In genomic region chr2:74835831-74836674, GRCh38 we compare ENCODE assay signal across 8 cellular contexts. TPM values are rescaled to one million over a fixed set of nuclear protein-coding genes. Genes with fewer than 3 reads are reported as not detected.
A peak's percentile ranks its signal among the peaks of the same experiment; 100 is the strongest.
DNase-seq lines count a peak whose midpoint lies in the region; ATAC-seq and FAIRE-seq lines count a peak whose summit lies in the region.

No MANE protein-coding gene starts in this region.

- H3K4me1 Mint-ChIP-seq in activated T-cell treated with anti-CD3 and anti-CD28 coated beads, Interleukin-2, amount 50 U/mL, for 72 hours (ENCODE audit: low read depth): peaks cover 78% of the 10 kb centered on the region
- H3K4me1 Mint-ChIP-seq in activated naive CD8-positive, alpha-beta T cell treated with anti-CD3 and anti-CD28 coated beads for 36 hours: peaks cover 63% of the 10 kb centered on the region

- ATAC-seq in activated T-cell treated with anti-CD3 and anti-CD28 coated beads, Interleukin-2, amount 50 U/mL, for 72 hours (replicated peaks in 1 of 2): no peak
- peak; percentile 31 for ATAC-seq in HG02798 (IDR thresholded peaks at IDR 0.05; ENCODE audit: poor library complexity, unreplicated experiment)
- ATAC-seq in GM21367 (IDR thresholded peaks at IDR 0.05; ENCODE audit: unreplicated experiment): no peak

- H3K27ac Mint-ChIP-seq in activated T-cell treated with anti-CD3 and anti-CD28 coated beads, Interleukin-2, amount 50 U/mL, for 72 hours: peak overlapping the region; percentile 69
- H3K27ac Mint-ChIP-seq in activated naive CD8-positive, alpha-beta T cell treated with anti-CD3 and anti-CD28 coated beads for 36 hours: peak overlapping the region; percentile 79

- FAIRE-seq in small intestine (lab: Jason Lieb, UNC): no peak

- no peaks in the 10 kb centered on the region for H3K9me3 ChIP-seq in iPS-18a (ENCODE audit: control insufficient read depth, low read depth, low read length)
- no peaks in the 10 kb centered on the region for H3K9me3 ChIP-seq in small intestine (ENCODE audit: control insufficient read depth, low read depth)

- H3K36me3 Mint-ChIP-seq in activated T-cell treated with anti-CD3 and anti-CD28 coated beads, Interleukin-2, amount 50 U/mL, for 72 hours (ENCODE audit: insufficient read depth in 2 of 2): peaks cover 1 to 4% of the 10 kb centered on the region in 2 donors
- peaks cover 61% of the 10 kb centered on the region for H3K36me3 Mint-ChIP-seq in activated naive CD8-positive, alpha-beta T cell treated with anti-CD3 and anti-CD28 coated beads for 36 hours

- H3K4me1 ChIP-seq in iPS-18a (ENCODE audit: control insufficient read depth, low read depth, low read length) (peaks cover 26% of the 10 kb centered on the region), small intestine (ENCODE audit: control insufficient read depth in 2 of 2, insufficient read depth in 1 of 2, low read depth in 1 of 2, low read length in 1 of 2) (peaks cover 0 to 5% of the 10 kb centered on the region in 2 donors)

- no peaks in the 10 kb centered on the region for H3K27me3 Mint-ChIP-seq in activated T-cell treated with anti-CD3 and anti-CD28 coated beads, Interleukin-2, amount 50 U/mL, for 72 hours (ENCODE audit: low read depth)
- no peaks in the 10 kb centered on the region for H3K27me3 Mint-ChIP-seq in activated naive CD8-positive, alpha-beta T cell treated with anti-CD3 and anti-CD28 coated beads for 36 hours

- H3K27me3 ChIP-seq in iPS-18a (ENCODE audit: control insufficient read depth, insufficient read depth, low read length) (no peaks in the 10 kb centered on the region), small intestine (ENCODE audit: control insufficient read depth in 2 of 2, insufficient read depth in 2 of 2, low read length in 2 of 2) (peaks cover 2 to 3% of the 10 kb centered on the region in 2 donors)

- WGBS in small intestine, 3 donors: 19 to 28% (median 25%) methylated on average over 15 of the region's 15 CpGs

- no peaks in the 10 kb centered on the region for H3K9me3 Mint-ChIP-seq in activated T-cell treated with anti-CD3 and anti-CD28 coated beads, Interleukin-2, amount 50 U/mL, for 72 hours
- H3K9me3 Mint-ChIP-seq in activated naive CD8-positive, alpha-beta T cell treated with anti-CD3 and anti-CD28 coated beads for 36 hours: no peaks in the 10 kb centered on the region

- no peaks in the 10 kb centered on the region for H3K36me3 ChIP-seq in iPS-18a (ENCODE audit: control insufficient read depth, low read depth, low read length)
- H3K36me3 ChIP-seq in small intestine (ENCODE audit: control insufficient read depth in 2 of 2, insufficient read depth in 2 of 2, low read length in 2 of 2): no peaks in the 10 kb centered on the region

- no peak overlapping the region for H3K27ac ChIP-seq in iPS-18a (ENCODE audit: low read length)
- peak overlapping the region in 1 of 2 donors; percentile 83 for H3K27ac ChIP-seq in small intestine (ENCODE audit: low read depth in 1 of 2, low read length in 1 of 2)

- peak overlapping the region; percentile 92 for H3K9ac ChIP-seq in iPS-18a (ENCODE audit: low read length)

- no peak for DNase-seq in activated T-cell treated with anti-CD3 and anti-CD28 coated beads, Interleukin-2, amount 50 U/mL, for 72 hours
- DNase-seq in activated T-cell treated with anti-CD3 and anti-CD28 coated beads for 4 hours: no peak
- peak; percentile 41 to 71 for DNase-seq in NCI-H446 (lab: John Stamatoyannopoulos, UW)
- DNase-seq in activated naive CD8-positive, alpha-beta T cell treated with anti-CD3 and anti-CD28 coated beads for 36 hours: no peak
- DNase-seq in small intestine: peak; percentile 49

- peak overlapping the region; percentile 94 for H3K4me3 Mint-ChIP-seq in activated T-cell treated with anti-CD3 and anti-CD28 coated beads, Interleukin-2, amount 50 U/mL, for 72 hours
- H3K4me3 Mint-ChIP-seq in activated naive CD8-positive, alpha-beta T cell treated with anti-CD3 and anti-CD28 coated beads for 36 hours: peak overlapping the region; percentile 96

- H3K4me3 ChIP-seq in iPS-18a (ENCODE audit: low read length) (peak overlapping the region; percentile 97), small intestine (ENCODE audit: low read depth in 1 of 2, low read length in 2 of 2) (peak overlapping the region; percentile 47 to 84)

RNA-seq across cellular contexts. Expression of gene HK2, which starts 2.1 kb away (rescaled TPM):
- 10 to 100 TPM; 31.2 to 36.4 TPM for total RNA-seq in activated T-cell treated with anti-CD3 and anti-CD28 coated beads, Interleukin-2, amount 50 U/mL, for 72 hours
- total RNA-seq in activated naive CD8-positive, alpha-beta T cell treated with anti-CD3 and anti-CD28 coated beads for 36 hours: 100 to 1,000 TPM; 101 to 102 TPM
- polyA plus RNA-seq in small intestine: 1 to 10 TPM; 2.2 to 7.3 (median 2.5) TPM

Comparison
In these comparisons a context has a peak if more than half of its experiments do, and no peak if none do; other contexts are left out.
1. DNase-seq: peak in NCI-H446 (2 of 2) and small intestine (single experiment); none in activated T-cell treated with anti-CD3 and anti-CD28 coated beads, Interleukin-2, amount 50 U/mL, for 72 hours (0 of 2), activated T-cell treated with anti-CD3 and anti-CD28 coated beads for 4 hours (single experiment) and activated naive CD8-positive, alpha-beta T cell treated with anti-CD3 and anti-CD28 coated beads for 36 hours (single experiment).